Comparison of ENCODE assay signal across 10 cellular contexts in genomic region chr7:139425701-139426100, GRCh38. TPM values are rescaled to one million over a fixed set of nuclear protein-coding genes. Genes with fewer than 3 reads are reported as not detected.
"Had no signal": no experiment of that assay in that cellular context is flagged by ENCODE, and none has a peak within 500 bp of the region (broad histone marks: within the 10 kb centered on the region; RNA-seq: fewer than 3 reads in every experiment).

No MANE protein-coding gene starts in this region.

RNA-seq across cellular contexts. Expression of gene KLRG2, which starts 57.8 kb away (rescaled TPM):
- total RNA-seq: activated CD4-positive, alpha-beta memory T cell treated with anti-CD3 and anti-CD28 coated beads, Interleukin-2, amount 10 ng/mL, durations not matched to agents 7 days and 5 days; activated CD4-positive, alpha-beta T cell treated with anti-CD3 and anti-CD28 coated beads, Interleukin-2, amount 10 ng/mL, durations not matched to agents 7 days and 5 days; activated T-helper 17 cell treated with anti-CD3 and anti-CD28 coated beads, Interleukin-2, amount 50 U/mL, for 72 hours; cardiac septum; cerebellum; fibroblast of lung; fibroblast of villous mesenchyme; glomerular endothelial cell had no signal
- polyA plus RNA-seq: fibroblast of lung, heart right ventricle, hepatocyte had no signal
